In genomic region chr11:122100222-122101080, GRCh38 we compare ENCODE assay signal across 8 cellular contexts. TPM values are rescaled to one million over a fixed set of nuclear protein-coding genes. Genes with fewer than 3 reads are reported as not detected.
DNase-seq lines count a peak whose midpoint lies in the region; ATAC-seq lines count a peak whose summit lies in the region.

No MANE protein-coding gene starts in this region.

- peak overlapping the region; percentile 50 for H3K4me3 ChIP-seq in iPS-15b (ENCODE audit: low read depth, low read length)
- H3K4me3 ChIP-seq in skeletal muscle cell (ENCODE audit: low read depth, low read length) = peak overlapping the region; percentile 57

- DNase-seq in HCEC 1CT (peak; percentile 67), anterior cingulate cortex (lab: John Stamatoyannopoulos, UW) (peak in 43 of 58 donors; percentile 28 to 73 (median 56)), skeletal muscle cell (ENCODE audit: low read depth) (peak; percentile 43), G401 (ENCODE audit: low spot score) (no peak), 8988T (no peak)
- DNase-seq in stimulated activated naive CD4-positive, alpha-beta T cell treated with Interleukin-2 at 50 U/mL for 16 hours (lab: John Stamatoyannopoulos, UW) = no peak

- in situ Hi-C loops in G401 (cut with HindIII; ENCODE audit: low sequenced_read_pairs) = no loop called here

- no peak overlapping the region for H3K9ac ChIP-seq in iPS-15b (ENCODE audit: low read depth, low read length)

- peaks cover 40% of the 10 kb centered on the region for H3K27me3 ChIP-seq in iPS-15b (ENCODE audit: control insufficient read depth, insufficient read depth, low read length)

- H3K9me3 ChIP-seq in iPS-15b (ENCODE audit: control insufficient read depth, insufficient read depth, low read length) = no peaks in the 10 kb centered on the region

- no peak for ATAC-seq in HG03432 (IDR thresholded peaks at IDR 0.05; ENCODE audit: unreplicated experiment)

- no peaks in the 10 kb centered on the region for H3K36me3 ChIP-seq in iPS-15b (ENCODE audit: control insufficient read depth, insufficient read depth, low read length)

- peaks cover 5% of the 10 kb centered on the region for H3K4me1 ChIP-seq in iPS-15b (ENCODE audit: control insufficient read depth, insufficient read depth, low read length)

RNA-seq across cellular contexts. Expression of gene BLID, which starts 15.6 kb away (rescaled TPM):
- total RNA-seq in G401 (2014; rRNA removed; shearing (Covaris generic)) = not detected in 2 replicates

Comparison
In these comparisons a context has a peak if more than half of its experiments do, and no peak if none do; other contexts are left out.
1. DNase-seq: peak in HCEC 1CT (single experiment), anterior cingulate cortex (43 of 58) and skeletal muscle cell (single experiment); none in stimulated activated naive CD4-positive, alpha-beta T cell treated with Interleukin-2 at 50 U/mL for 16 hours (single experiment), G401 (single experiment) and 8988T (single experiment).